17 cellular contexts compared by ENCODE assay signal in genomic region chr1:229882621-229883020, GRCh38.
"Had no signal": no experiment of that assay in that cellular context is flagged by ENCODE, and none has a peak within 500 bp of the region (broad histone marks: within the 10 kb centered on the region; RNA-seq: fewer than 3 reads in every experiment).

No MANE protein-coding gene starts in this region.

- H3K4me1 ChIP-seq: adrenal gland, lower lobe of right lung, upper lobe of left lung had no signal

- H3K27ac Mint-ChIP-seq: activated naive CD4-positive, alpha-beta T cell treated with anti-CD3 and anti-CD28 coated beads, Interleukin-2, amount 50 U/mL, for 72 hours; activated T-helper 1 cell treated with anti-CD3 and anti-CD28 coated beads, Interleukin-12 subunit alpha, Interleukin-12 subunit beta, Interleukin-2, Interleukin-4 antibody, amounts not matched to agents 30 ng/mL and 10 ng/mL and 1 ng/mL, durations not matched to agents 14 hours and 24 hours and 36 hours; natural killer cell; stimulated activated effector memory CD8-positive, alpha-beta T cell treated with anti-CD3 and anti-CD28 coated beads, Interleukin-12 subunit alpha, Interleukin-12 subunit beta, amount 100 ng/mL, for 72 hours; T-helper 1 cell treated with Interleukin-12 subunit alpha and Interleukin-12 subunit beta and Interleukin-4 antibody, amounts not matched to agents 30 μg/mL and 1 μg/mL, for 36 hours had no signal

- H3K4me3 ChIP-seq: adrenal gland, cardiac muscle cell, dorsolateral prefrontal cortex, lower lobe of right lung, sigmoid colon, testis, upper lobe of left lung had no signal

- DNase-seq: activated CD4-positive, alpha-beta T cell treated with anti-CD3 and anti-CD28 coated beads, Interleukin-2, amount 50 U/mL, for 48 hours; activated gamma-delta T cell treated with Interleukin-2 at 50 U/mL for 16 hours; dorsolateral prefrontal cortex; lower lobe of right lung; natural killer cell; nucleus accumbens; sigmoid colon; stimulated activated CD4-positive, alpha-beta T cell treated with anti-CD3 and anti-CD28 coated beads, Interleukin-4, amount 100 ng/mL, for 24 hours; testis; upper lobe of left lung had no signal

- H3K9me3 Mint-ChIP-seq: activated naive CD4-positive, alpha-beta T cell treated with anti-CD3 and anti-CD28 coated beads, Interleukin-2, amount 50 U/mL, for 72 hours; activated T-helper 1 cell treated with anti-CD3 and anti-CD28 coated beads, Interleukin-12 subunit alpha, Interleukin-12 subunit beta, Interleukin-2, Interleukin-4 antibody, amounts not matched to agents 30 ng/mL and 10 ng/mL and 1 ng/mL, durations not matched to agents 14 hours and 24 hours and 36 hours; natural killer cell; stimulated activated effector memory CD8-positive, alpha-beta T cell treated with anti-CD3 and anti-CD28 coated beads, Interleukin-12 subunit alpha, Interleukin-12 subunit beta, amount 100 ng/mL, for 72 hours; T-helper 1 cell treated with Interleukin-12 subunit alpha and Interleukin-12 subunit beta and Interleukin-4 antibody, amounts not matched to agents 30 μg/mL and 1 μg/mL, for 36 hours had no signal

- H3K36me3 ChIP-seq: adrenal gland, cardiac muscle cell, lower lobe of right lung, sigmoid colon, upper lobe of left lung had no signal

- H3K4me3 Mint-ChIP-seq: activated T-helper 1 cell treated with anti-CD3 and anti-CD28 coated beads, Interleukin-12 subunit alpha, Interleukin-12 subunit beta, Interleukin-2, Interleukin-4 antibody, amounts not matched to agents 30 ng/mL and 10 ng/mL and 1 ng/mL, durations not matched to agents 14 hours and 24 hours and 36 hours; natural killer cell; stimulated activated effector memory CD8-positive, alpha-beta T cell treated with anti-CD3 and anti-CD28 coated beads, Interleukin-12 subunit alpha, Interleukin-12 subunit beta, amount 100 ng/mL, for 72 hours; T-helper 1 cell treated with Interleukin-12 subunit alpha and Interleukin-12 subunit beta and Interleukin-4 antibody, amounts not matched to agents 30 μg/mL and 1 μg/mL, for 36 hours had no signal

- H3K4me1 Mint-ChIP-seq: natural killer cell; stimulated activated effector memory CD8-positive, alpha-beta T cell treated with anti-CD3 and anti-CD28 coated beads, Interleukin-12 subunit alpha, Interleukin-12 subunit beta, amount 100 ng/mL, for 72 hours had no signal

- ATAC-seq: activated CD4-positive, CD25-positive, alpha-beta regulatory T cell treated with anti-CD3 and anti-CD28 coated beads, Interleukin-2, amount 50 U/mL, for 24 hours; activated naive CD4-positive, alpha-beta T cell treated with anti-CD3 and anti-CD28 coated beads, Interleukin-2, amount 50 U/mL, for 72 hours; lower lobe of right lung; natural killer cell; stimulated activated effector memory CD8-positive, alpha-beta T cell treated with anti-CD3 and anti-CD28 coated beads, Interleukin-12 subunit alpha, Interleukin-12 subunit beta, amount 100 ng/mL, for 72 hours had no signal

- H3K27me3 ChIP-seq: dorsolateral prefrontal cortex, sigmoid colon, testis, upper lobe of left lung had no signal

- H3K27ac ChIP-seq: adrenal gland, cardiac muscle cell, lower lobe of right lung, sigmoid colon, testis, upper lobe of left lung had no signal

- H3K9me3 ChIP-seq: adrenal gland, lower lobe of right lung, sigmoid colon, testis, upper lobe of left lung had no signal

- H3K36me3 Mint-ChIP-seq: activated naive CD4-positive, alpha-beta T cell treated with anti-CD3 and anti-CD28 coated beads, Interleukin-2, amount 50 U/mL, for 72 hours; natural killer cell; stimulated activated effector memory CD8-positive, alpha-beta T cell treated with anti-CD3 and anti-CD28 coated beads, Interleukin-12 subunit alpha, Interleukin-12 subunit beta, amount 100 ng/mL, for 72 hours had no signal
